Comparison of ENCODE assay signal across 9 cellular contexts in the genomic region with DNA sequence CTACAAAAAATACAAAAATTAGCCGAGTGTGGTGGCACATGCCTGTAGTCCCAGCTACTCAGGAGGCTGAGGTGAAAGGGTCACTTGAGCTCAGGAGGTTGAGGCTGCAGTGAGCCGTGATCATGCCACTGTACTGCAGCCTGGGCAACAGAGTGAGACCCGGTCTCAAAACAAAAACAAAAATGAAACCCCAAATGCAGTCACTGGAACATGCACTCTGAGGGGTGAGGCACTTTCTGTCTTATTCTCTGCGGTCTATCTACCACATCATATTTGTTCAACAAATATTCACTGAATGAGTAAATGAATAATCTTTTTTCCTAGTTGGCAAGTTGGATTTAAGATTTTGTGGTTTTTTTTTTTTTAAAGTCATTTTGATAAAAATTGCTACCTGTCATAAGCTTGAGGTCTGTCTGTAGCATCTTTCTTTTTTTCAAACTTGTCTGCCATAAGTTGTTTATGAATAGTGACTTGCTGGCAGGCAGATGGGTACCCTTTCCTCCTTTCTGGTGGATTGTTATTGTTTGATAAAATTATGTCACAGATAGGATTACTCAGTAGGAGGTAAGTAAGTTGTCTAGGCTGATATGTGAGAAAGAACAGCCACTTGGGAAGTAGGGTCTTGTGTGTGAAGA. TPM values are rescaled to one million over a fixed set of nuclear protein-coding genes. Genes with fewer than 3 reads are reported as not detected.
DNase-seq lines count a peak whose midpoint lies in the region; ATAC-seq and TF ChIP-seq lines count a peak whose summit lies in the region.
"Had no signal": no experiment of that assay in that cellular context is flagged by ENCODE, and none has a peak within 500 bp of the region (broad histone marks: within the 10 kb centered on the region; RNA-seq: fewer than 3 reads in every experiment).

No MANE protein-coding gene starts in this region.

- ATAC-seq in GM19467 (IDR thresholded peaks at IDR 0.05; ENCODE audit: unreplicated experiment) (peak; percentile 81), HG03196 (IDR thresholded peaks at IDR 0.05; ENCODE audit: unreplicated experiment) (peak; percentile 84)

- peak; percentile 82 for DNase-seq in GM12865 (ENCODE audit: low read depth)
- DNase-seq in activated naive CD8-positive, alpha-beta T cell treated with anti-CD3 and anti-CD28 coated beads for 36 hours = no peak
- no peak for DNase-seq in DMS153 treated with DMSO at 0.1 percent for 48 hours (lab: John Stamatoyannopoulos, UW; ENCODE audit: unreplicated experiment)
- DNase-seq in progenitor cell of endocrine pancreas (ENCODE audit: low spot score, unreplicated experiment) = no peak
- no peak for DNase-seq in SKM-1 (lab: John Stamatoyannopoulos, UW; ENCODE audit: unreplicated experiment)
- DNase-seq in cardiac septum (ENCODE audit: low spot score) = no peak
- DNase-seq: NCI-H187 had no signal

- H3K4me3 Mint-ChIP-seq in activated naive CD8-positive, alpha-beta T cell treated with anti-CD3 and anti-CD28 coated beads for 36 hours = no peak overlapping the region
- H3K4me3 Mint-ChIP-seq in progenitor cell of endocrine pancreas (ENCODE audit: low read depth) = no peak overlapping the region

- H3K27me3 Mint-ChIP-seq in activated naive CD8-positive, alpha-beta T cell treated with anti-CD3 and anti-CD28 coated beads for 36 hours = no peaks in the 10 kb centered on the region
- H3K27me3 Mint-ChIP-seq in progenitor cell of endocrine pancreas = peaks cover 8% of the 10 kb centered on the region

- intact Hi-C loops in cardiac septum (cut with DNase I) = no loop called here

- H3K4me1 Mint-ChIP-seq in activated naive CD8-positive, alpha-beta T cell treated with anti-CD3 and anti-CD28 coated beads for 36 hours = peaks cover 35% of the 10 kb centered on the region
- peaks cover 1% of the 10 kb centered on the region for H3K4me1 Mint-ChIP-seq in progenitor cell of endocrine pancreas (ENCODE audit: low read depth)

- peak overlapping the region; percentile 59 for H3K27ac Mint-ChIP-seq in activated naive CD8-positive, alpha-beta T cell treated with anti-CD3 and anti-CD28 coated beads for 36 hours
- H3K27ac Mint-ChIP-seq in progenitor cell of endocrine pancreas = no peak overlapping the region

- no peak overlapping the region for H3K4me3 ChIP-seq in GM12865 (ENCODE audit: low read depth, low read length)

- TF ChIP-seq CTCF in GM12865 (IDR thresholded peaks at IDR 0.05; ENCODE audit: insufficient read depth, low read depth, low read length, missing control alignments) (no peak), progenitor cell of endocrine pancreas (IDR thresholded peaks at IDR 0.05; ENCODE audit: unreplicated experiment) (no peak)

- H3K36me3 Mint-ChIP-seq in activated naive CD8-positive, alpha-beta T cell treated with anti-CD3 and anti-CD28 coated beads for 36 hours = no peaks in the 10 kb centered on the region
- no peaks in the 10 kb centered on the region for H3K36me3 Mint-ChIP-seq in progenitor cell of endocrine pancreas (ENCODE audit: insufficient read depth)

- no peaks in the 10 kb centered on the region for H3K9me3 Mint-ChIP-seq in activated naive CD8-positive, alpha-beta T cell treated with anti-CD3 and anti-CD28 coated beads for 36 hours
- no peaks in the 10 kb centered on the region for H3K9me3 Mint-ChIP-seq in progenitor cell of endocrine pancreas (ENCODE audit: low read depth)

RNA-seq across cellular contexts. Expression of a gene that starts 11.8 kb away (rescaled TPM):
- total RNA-seq in activated naive CD8-positive, alpha-beta T cell treated with anti-CD3 and anti-CD28 coated beads for 36 hours = not detected
- total RNA-seq in progenitor cell of endocrine pancreas = not detected in 2 replicates
- 0.94 TPM for total RNA-seq in cardiac septum
